13 cellular contexts compared by ENCODE assay signal in the genomic region with DNA sequence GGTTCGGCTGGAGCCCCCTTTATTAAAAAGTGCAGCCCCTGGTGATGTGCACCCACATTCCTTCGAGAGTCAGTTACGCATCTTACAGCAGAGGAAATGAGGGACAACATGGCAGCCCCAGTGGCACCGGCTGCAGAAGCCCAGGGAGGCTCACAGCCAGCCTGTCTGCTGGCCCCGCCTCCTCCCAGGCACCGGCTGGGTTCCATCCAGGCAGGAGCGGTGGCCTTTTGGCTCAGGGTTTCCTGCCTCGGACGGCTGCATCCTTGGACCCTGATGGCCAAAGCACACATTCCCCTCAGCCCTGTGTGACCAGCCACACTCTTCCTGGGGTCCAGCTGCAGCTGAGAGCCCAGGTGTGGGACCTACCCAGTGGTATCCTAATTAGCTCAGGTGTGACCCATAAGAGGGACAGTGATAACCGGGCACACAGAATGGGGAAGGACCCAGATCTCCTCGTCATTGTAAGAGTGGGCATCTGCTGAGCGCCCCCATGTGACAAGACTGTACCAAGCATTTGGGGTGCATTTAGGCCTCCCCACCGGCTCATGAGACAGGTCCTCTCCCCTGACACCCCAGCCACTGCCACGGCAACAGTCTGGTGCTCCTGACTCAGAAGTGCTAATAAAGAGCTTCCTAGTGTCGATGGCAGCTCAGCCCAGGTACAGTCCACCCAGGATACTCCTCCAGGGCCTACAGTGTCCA.
DNase-seq lines count a peak whose midpoint lies in the region; ATAC-seq and TF ChIP-seq lines count a peak whose summit lies in the region.
"Had no signal": no experiment of that assay in that cellular context is flagged by ENCODE, and none has a peak within 500 bp of the region (broad histone marks: within the 10 kb centered on the region; RNA-seq: fewer than 3 reads in every experiment).

No MANE protein-coding gene starts in this region.

- no peaks in the 10 kb centered on the region for H3K79me2 ChIP-seq in DND-41 (ENCODE audit: insufficient read depth, low read length)
- no peaks in the 10 kb centered on the region for H3K79me2 ChIP-seq in PC-3 (ENCODE audit: low read length)
- no peaks in the 10 kb centered on the region for H3K79me2 ChIP-seq in parathyroid adenoma

- H3K9me2 ChIP-seq in PC-3 (replicated peaks; ENCODE audit: low read length): no peaks in the 10 kb centered on the region

- intact Hi-C loops in PC-3 (cut with micrococcal nuclease) (no loop called here), left cardiac atrium (cut with DNase I) (no loop called here)
- intact Hi-C loops in CD8-positive, alpha-beta T cell (cut with DNase I, micrococcal nuclease): loop anchor here in 1 of 2 experiments (10.0 kb wide), 1 partner anchor 198 kb away; no protein-coding TSS in a partner anchor

- H3K9me3 ChIP-seq in DND-41 (ENCODE audit: insufficient read depth, low read length, severe bottlenecking): peaks cover 5% of the 10 kb centered on the region
- H3K9me3 ChIP-seq in PC-3 (ENCODE audit: low read length): no peaks in the 10 kb centered on the region
- no peaks in the 10 kb centered on the region for H3K9me3 ChIP-seq in parathyroid adenoma (ENCODE audit: control insufficient read depth, low read length)
- H3K9me3 ChIP-seq in CD8-positive, alpha-beta T cell (ENCODE audit: low read length): no peaks in the 10 kb centered on the region
- H3K9me3 ChIP-seq in T-helper 17 cell (ENCODE audit: control insufficient read depth, low read length, poor library complexity, severe bottlenecking): no peaks in the 10 kb centered on the region
- no peaks in the 10 kb centered on the region for H3K9me3 ChIP-seq in CD8-positive, alpha-beta memory T cell (ENCODE audit: low read length)

- peak; percentile 28 for TF ChIP-seq CTCF in DND-41 (IDR thresholded peaks at IDR 0.05; ENCODE audit: borderline replicate concordance, extremely low read depth, low read length, poor library complexity, severe bottlenecking)
- no peak for TF ChIP-seq CTCF in PC-3 (conservative IDR thresholded peaks at IDR 0.05; ENCODE audit: low read depth, low read length)
- no peak for TF ChIP-seq CTCF in parathyroid adenoma (IDR thresholded peaks at IDR 0.05)
- no peak for TF ChIP-seq CTCF in CD8-positive, alpha-beta T cell (IDR thresholded peaks at IDR 0.05)

- no peak overlapping the region for H3K4me3 Mint-ChIP-seq in CD8-positive, alpha-beta T cell
- H3K4me3 Mint-ChIP-seq in T-helper 17 cell: no peak overlapping the region
- no peak overlapping the region for H3K4me3 Mint-ChIP-seq in CD8-positive, alpha-beta memory T cell
- H3K4me3 Mint-ChIP-seq: activated T-cell treated with anti-CD3 and anti-CD28 coated beads, Interleukin-2, amount 50 U/mL, for 24 hours; immature natural killer cell; neural crest cell had no signal

- no peaks in the 10 kb centered on the region for H3K9me3 Mint-ChIP-seq in CD8-positive, alpha-beta T cell
- no peaks in the 10 kb centered on the region for H3K9me3 Mint-ChIP-seq in CD8-positive, alpha-beta memory T cell

- H3K27me3 ChIP-seq in DND-41 (ENCODE audit: insufficient read depth, low read length, poor library complexity) (no peaks in the 10 kb centered on the region), PC-3 (ENCODE audit: low read length) (no peaks in the 10 kb centered on the region), parathyroid adenoma (ENCODE audit: control insufficient read depth, insufficient read depth, low read length) (no peaks in the 10 kb centered on the region)
- H3K27me3 ChIP-seq in CD8-positive, alpha-beta T cell (ENCODE audit: insufficient read depth, low read length): no peaks in the 10 kb centered on the region
- H3K27me3 ChIP-seq in CD8-positive, alpha-beta memory T cell (ENCODE audit: insufficient read depth, low read length, poor library complexity, severe bottlenecking): no peaks in the 10 kb centered on the region

- H3K4me1 ChIP-seq in DND-41 (ENCODE audit: insufficient read depth, low read length) (peaks cover 32% of the 10 kb centered on the region), PC-3 (ENCODE audit: insufficient read depth, low read length) (peaks cover 32% of the 10 kb centered on the region), parathyroid adenoma (peaks cover 10% of the 10 kb centered on the region)
- H3K4me1 ChIP-seq in CD8-positive, alpha-beta T cell (ENCODE audit: insufficient read depth, low read length): peaks cover 16% of the 10 kb centered on the region
- peaks cover 19% of the 10 kb centered on the region for H3K4me1 ChIP-seq in CD8-positive, alpha-beta memory T cell (ENCODE audit: insufficient read depth, low read length)

- H3K36me3 ChIP-seq in DND-41 (ENCODE audit: insufficient read depth, low read length) (no peaks in the 10 kb centered on the region), PC-3 (ENCODE audit: low read depth, low read length) (no peaks in the 10 kb centered on the region), parathyroid adenoma (ENCODE audit: control insufficient read depth, insufficient read depth, low read length) (no peaks in the 10 kb centered on the region)
- no peaks in the 10 kb centered on the region for H3K36me3 ChIP-seq in CD8-positive, alpha-beta T cell (ENCODE audit: insufficient read depth, low read length)
- no peaks in the 10 kb centered on the region for H3K36me3 ChIP-seq in CD8-positive, alpha-beta memory T cell (ENCODE audit: insufficient read depth, low read length)

- H3K9ac ChIP-seq in DND-41 (ENCODE audit: low read depth, low read length): no peak overlapping the region
- H3K9ac ChIP-seq in PC-3 (ENCODE audit: low read length): peak overlapping the region; percentile 25; the same call in 1 of the 2 replicates
- no peak overlapping the region for H3K9ac ChIP-seq in parathyroid adenoma

- H3K27ac ChIP-seq in DND-41 (ENCODE audit: low read length): 0 out of 2 replicates have a peak overlapping the region, but pooled peaks have one; percentile 34
- H3K27ac ChIP-seq in PC-3 (ENCODE audit: low read length): peak overlapping the region; percentile 46; the same call in 1 of the 2 replicates
- H3K27ac ChIP-seq in parathyroid adenoma: no peak overlapping the region
- no peak overlapping the region for H3K27ac ChIP-seq in CD8-positive, alpha-beta T cell (ENCODE audit: low read depth, low read length)
- H3K27ac ChIP-seq in CD8-positive, alpha-beta memory T cell (ENCODE audit: low read depth, low read length): no peak overlapping the region

- ATAC-seq in DND-41 (ENCODE audit: insufficient read depth, low read depth) (no peak), PC-3 (no peak), left cardiac atrium (peak; percentile 23 to 25), T-helper 17 cell (no peak)
- no peak for ATAC-seq in CD8-positive, alpha-beta T cell

- no peaks in the 10 kb centered on the region for H3K4me1 Mint-ChIP-seq in CD8-positive, alpha-beta T cell (ENCODE audit: low read depth)
- peaks cover 3% of the 10 kb centered on the region for H3K4me1 Mint-ChIP-seq in T-helper 17 cell
- H3K4me1 Mint-ChIP-seq in CD8-positive, alpha-beta memory T cell: no peaks in the 10 kb centered on the region
- H3K4me1 Mint-ChIP-seq: immature natural killer cell had no signal

- CTCF ChIA-PET in PC-3 (lab: Charles Lee): no interaction called here
- CTCF ChIA-PET in CD8-positive, alpha-beta T cell (lab: Charles Lee): interaction anchor here (0.8 kb wide), 1 partner anchor 233 kb away, joined by 3 read pairs; no protein-coding TSS in a partner anchor
- CTCF ChIA-PET in CD8-positive, alpha-beta memory T cell (lab: Charles Lee): no interaction called here

- DNase-seq in DND-41 (no peak), PC-3 (no peak), left cardiac atrium (peak; percentile 49), T-helper 17 cell (no peak)
- DNase-seq in stimulated activated CD4-positive, alpha-beta T cell treated with anti-CD3 and anti-CD28 coated beads, Interleukin-1b, Interleukin-23, amount 100 ng/mL, for 48 hours: no peak
- DNase-seq in CD8-positive, alpha-beta T cell: no peak
- DNase-seq in CD8-positive, alpha-beta memory T cell: no peak
- DNase-seq: activated T-cell treated with anti-CD3 and anti-CD28 coated beads, Interleukin-2, amount 50 U/mL, for 24 hours; immature natural killer cell; NCI-H1436; RPMI8226 had no signal

- BruUV-seq in PC-3 (replicated peaks; lab: Mats Ljungman, UMichigan): no TSS peak

- H3K36me3 Mint-ChIP-seq in CD8-positive, alpha-beta T cell: no peaks in the 10 kb centered on the region
- no peaks in the 10 kb centered on the region for H3K36me3 Mint-ChIP-seq in T-helper 17 cell (ENCODE audit: low read depth)
- H3K36me3 Mint-ChIP-seq in CD8-positive, alpha-beta memory T cell: no peaks in the 10 kb centered on the region
- H3K36me3 Mint-ChIP-seq: immature natural killer cell had no signal

- POLR2A ChIA-PET in PC-3 (lab: Charles Lee; ENCODE audit: unreplicated experiment): no interaction called here
- POLR2A ChIA-PET in CD8-positive, alpha-beta T cell (lab: Charles Lee): no interaction called here
- POLR2A ChIA-PET in CD8-positive, alpha-beta memory T cell (lab: Charles Lee): no interaction called here

- H3K4me3 ChIP-seq in DND-41 (ENCODE audit: low read depth in 1 of 2, low read length in 2 of 2): no peak overlapping the region
- H3K4me3 ChIP-seq in PC-3 (ENCODE audit: low read length): no peak overlapping the region
- H3K4me3 ChIP-seq in parathyroid adenoma (ENCODE audit: low read depth, low read length): no peak overlapping the region
- no peak overlapping the region for H3K4me3 ChIP-seq in CD8-positive, alpha-beta T cell (ENCODE audit: low read depth, low read length)
- no peak overlapping the region for H3K4me3 ChIP-seq in CD8-positive, alpha-beta memory T cell (ENCODE audit: low read length)

- H2AFZ ChIP-seq in DND-41 (ENCODE audit: low read depth, low read length): no peak overlapping the region
- H2AFZ ChIP-seq in PC-3 (ENCODE audit: low read length): no peak overlapping the region
- H2AFZ ChIP-seq in parathyroid adenoma: peak overlapping the region; percentile 72

- no peak overlapping the region for H3K27ac Mint-ChIP-seq in CD8-positive, alpha-beta T cell
- no peak overlapping the region for H3K27ac Mint-ChIP-seq in T-helper 17 cell
- H3K27ac Mint-ChIP-seq in CD8-positive, alpha-beta memory T cell: no peak overlapping the region
- H3K27ac Mint-ChIP-seq: activated T-cell treated with anti-CD3 and anti-CD28 coated beads, Interleukin-2, amount 50 U/mL, for 24 hours; immature natural killer cell had no signal

- no peak overlapping the region for H3K4me2 ChIP-seq in DND-41 (ENCODE audit: insufficient read depth, low read length)
- H3K4me2 ChIP-seq in PC-3 (ENCODE audit: low read length): peak overlapping the region; percentile 64; the same call in 1 of the 2 replicates
- peak overlapping the region; percentile 9 for H3K4me2 ChIP-seq in parathyroid adenoma (ENCODE audit: low read length)

- no peaks in the 10 kb centered on the region for H4K20me1 ChIP-seq in DND-41 (ENCODE audit: insufficient read depth, low read length)
- no peaks in the 10 kb centered on the region for H4K20me1 ChIP-seq in PC-3 (ENCODE audit: low read length)

- peaks cover 6% of the 10 kb centered on the region for H3K27me3 Mint-ChIP-seq in CD8-positive, alpha-beta T cell (ENCODE audit: low read depth)
- H3K27me3 Mint-ChIP-seq in T-helper 17 cell: peaks cover 20% of the 10 kb centered on the region
- peaks cover 3 to 4% of the 10 kb centered on the region in 2 donors for H3K27me3 Mint-ChIP-seq in CD8-positive, alpha-beta memory T cell

- no peaks in the 10 kb centered on the region for H3F3A ChIP-seq in PC-3 (ENCODE audit: low read length, unreplicated experiment)

Comparison
In these comparisons a context has a peak if more than half of its experiments do, and no peak if none do; other contexts are left out.
1. ATAC-seq: peak in left cardiac atrium (2 of 2); none in DND-41 (single experiment), PC-3 (single experiment), CD8-positive, alpha-beta T cell (single experiment) and T-helper 17 cell (single experiment).
2. H3K27ac ChIP-seq: peak in DND-41 (single experiment) and PC-3 (single experiment); none in parathyroid adenoma (single experiment), CD8-positive, alpha-beta T cell (single experiment) and CD8-positive, alpha-beta memory T cell (single experiment).